Comparison of ENCODE assay signal across 10 cellular contexts in the genomic region with DNA sequence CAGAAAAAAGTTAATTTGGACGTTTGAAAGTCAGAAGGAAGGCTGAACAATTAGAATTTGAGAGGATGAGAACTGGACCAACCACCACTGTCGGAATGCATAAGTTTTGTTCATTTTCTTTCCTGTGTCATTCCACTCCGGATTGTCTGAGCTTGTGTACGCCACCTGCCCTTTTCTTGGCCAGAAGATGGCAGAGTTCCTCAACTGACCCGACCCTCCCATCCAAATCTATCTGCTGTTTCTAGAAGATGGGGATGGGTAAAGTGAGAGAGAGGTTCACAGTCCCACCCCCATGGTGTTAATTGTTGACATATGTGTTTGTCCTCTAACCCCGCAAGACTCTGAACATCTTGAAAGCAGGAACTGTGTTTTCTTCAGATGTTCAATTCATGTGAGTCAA.
DNase-seq lines count a peak whose midpoint lies in the region; ATAC-seq and TF ChIP-seq lines count a peak whose summit lies in the region.
"Had no signal": no experiment of that assay in that cellular context is flagged by ENCODE, and none has a peak within 500 bp of the region (broad histone marks: within the 10 kb centered on the region; RNA-seq: fewer than 3 reads in every experiment).

No MANE protein-coding gene starts in this region.

- H3K36me3 Mint-ChIP-seq in CD4-positive, alpha-beta T cell (ENCODE audit: low read depth): no peaks in the 10 kb centered on the region

- H3K27me3 Mint-ChIP-seq in CD4-positive, alpha-beta T cell: no peaks in the 10 kb centered on the region

- no peaks in the 10 kb centered on the region for H3K27me3 ChIP-seq in CD4-positive, alpha-beta T cell (ENCODE audit: control insufficient read depth, insufficient read depth, low read length)
- no peaks in the 10 kb centered on the region for H3K27me3 ChIP-seq in iPS DF 6.9 (ENCODE audit: control insufficient read depth, insufficient read depth, low read length)
- H3K27me3 ChIP-seq: vagina had no signal

- no peaks in the 10 kb centered on the region for H3K4me1 ChIP-seq in iPS DF 6.9 (ENCODE audit: control insufficient read depth, insufficient read depth, low read length)
- H3K4me1 ChIP-seq: vagina had no signal

- H3K4me3 ChIP-seq in iPS DF 6.9 (ENCODE audit: low read length): no peak overlapping the region
- H3K4me3 ChIP-seq: skin epidermis, vagina had no signal

- no peaks in the 10 kb centered on the region for H3K9me3 Mint-ChIP-seq in CD4-positive, alpha-beta T cell

- peak; percentile 54 for TF ChIP-seq CTCF in CD4-positive, alpha-beta T cell (IDR thresholded peaks at IDR 0.05)
- TF ChIP-seq CTCF in GM12873 (IDR thresholded peaks at IDR 0.05; ENCODE audit: insufficient read depth, low read depth, low read length, missing control alignments): peak; percentile 50

- H3K9me3 ChIP-seq in CD4-positive, alpha-beta T cell (ENCODE audit: control insufficient read depth, low read length): no peaks in the 10 kb centered on the region
- no peaks in the 10 kb centered on the region for H3K9me3 ChIP-seq in iPS DF 6.9 (ENCODE audit: control insufficient read depth, insufficient read depth, low read length)
- H3K9me3 ChIP-seq: vagina had no signal

- WGBS in iPS DF 6.9 (ENCODE audit: insufficient coverage, insufficient read length): no CpG with 5 or more reads among the region's 6 CpGs

- H3K4me3 Mint-ChIP-seq in CD4-positive, alpha-beta T cell: no peak overlapping the region

- CTCF ChIA-PET in CD4-positive, alpha-beta T cell (lab: Charles Lee): interaction anchor here (1.0 to 1.1 kb wide), 2 partner anchors 15 to 955 kb away, joined by 3 read pairs; no protein-coding TSS in a partner anchor

- H3K27ac ChIP-seq in CD4-positive, alpha-beta T cell (ENCODE audit: low read depth, low read length): no peak overlapping the region
- no peak overlapping the region for H3K27ac ChIP-seq in iPS DF 6.9 (ENCODE audit: low read length)
- H3K27ac ChIP-seq: skin epidermis, vagina had no signal

- peaks cover 7% of the 10 kb centered on the region for H3K4me1 Mint-ChIP-seq in CD4-positive, alpha-beta T cell (ENCODE audit: low read depth)

- peak in 5 of 10 experiments; percentile 8 to 24 (median 14) for DNase-seq in CD4-positive, alpha-beta T cell
- peak; percentile 39 for DNase-seq in RPMI7951 (ENCODE audit: low read depth)
- peak; percentile 16 for DNase-seq in iPS DF 6.9 (ENCODE audit: low read depth, low spot score)
- no peak for DNase-seq in SKM-1 treated with dmso at 0.1 percent for 144 hours (lab: John Stamatoyannopoulos, UW; ENCODE audit: unreplicated experiment)
- no peak for DNase-seq in middle frontal gyrus (ENCODE audit: extremely low spot score, low spot score)

- POLR2A ChIA-PET in CD4-positive, alpha-beta T cell (lab: Charles Lee): no interaction called here

- no peak overlapping the region for H3K27ac Mint-ChIP-seq in CD4-positive, alpha-beta T cell

- no peak for ATAC-seq in CD4-positive, alpha-beta T cell (ENCODE audit: poor library complexity)
- ATAC-seq in HG03439 (IDR thresholded peaks at IDR 0.05; ENCODE audit: unreplicated experiment) (no peak), GM21723 (IDR thresholded peaks at IDR 0.05; ENCODE audit: unreplicated experiment) (no peak)

- intact Hi-C loops in CD4-positive, alpha-beta T cell (cut with DNase I, micrococcal nuclease): loop anchor here (1.0 to 10.0 kb wide), 3 partner anchors 420 to 950 kb away; no protein-coding TSS in a partner anchor

- H3K36me3 ChIP-seq in iPS DF 6.9 (ENCODE audit: control insufficient read depth, insufficient read depth, low read length): no peaks in the 10 kb centered on the region
- H3K36me3 ChIP-seq: vagina had no signal

Comparison
In these comparisons a context has a peak if more than half of its experiments do, and no peak if none do; other contexts are left out.
1. DNase-seq: peak in RPMI7951 (single experiment) and iPS DF 6.9 (single experiment); none in SKM-1 treated with dmso at 0.1 percent for 144 hours (single experiment) and middle frontal gyrus (single experiment).